Comparison of ENCODE assay signal across 21 cellular contexts in genomic region chr14:85344847-85345591, GRCh38.
"Had no signal": no experiment of that assay in that cellular context is flagged by ENCODE, and none has a peak within 500 bp of the region (broad histone marks: within the 10 kb centered on the region; RNA-seq: fewer than 3 reads in every experiment).

No MANE protein-coding gene starts in this region.

- H3K4me1 ChIP-seq: esophagus muscularis mucosa, gastroesophageal sphincter, left lung, lower lobe of right lung, tibial artery, upper lobe of left lung, uterus had no signal

- H3K27me3 ChIP-seq: esophagus muscularis mucosa, gastroesophageal sphincter, left lung, ovary, suprapubic skin, tibial artery, upper lobe of left lung, uterus had no signal

- ATAC-seq: gastroesophageal sphincter; left lung; lower lobe of right lung; natural killer cell; stimulated activated effector memory CD8-positive, alpha-beta T cell treated with anti-CD3 and anti-CD28 coated beads, Interleukin-12 subunit alpha, Interleukin-12 subunit beta, amount 100 ng/mL, for 72 hours; stimulated activated naive CD8-positive, alpha-beta T cell treated with anti-CD3 and anti-CD28 coated beads, Interleukin-15, Interleukin-2, amounts not matched to agents 100 U/mL and 50 U/mL, for 24 hours had no signal

- H3K27ac ChIP-seq: coronary artery, dorsolateral prefrontal cortex, epithelial cell of prostate, esophagus muscularis mucosa, gastroesophageal sphincter, left lung, lower lobe of right lung, ovary, suprapubic skin, tibial artery, upper lobe of left lung, uterus had no signal

- H3K36me3 ChIP-seq: esophagus muscularis mucosa, gastroesophageal sphincter, left lung, lower lobe of right lung, ovary, suprapubic skin, tibial artery, upper lobe of left lung, uterus had no signal

- DNase-seq: dorsolateral prefrontal cortex; effector CD8-positive, alpha-beta T cell; glutamatergic neuron; islet precursor cell; left lung; lower lobe of right lung; natural killer cell; ovary; right cardiac atrium; stimulated activated CD4-positive, alpha-beta T cell treated with anti-CD3 and anti-CD28 coated beads, Interleukin-4, amount 100 ng/mL, for 1 hour; stimulated activated CD8-positive, alpha-beta memory T cell treated with anti-CD3 and anti-CD28 coated beads, Interleukin-4, amount 100 ng/mL, for 48 hours; stimulated activated naive CD8-positive, alpha-beta T cell treated with anti-CD3 and anti-CD28 coated beads, Interleukin-15, Interleukin-2, amounts not matched to agents 100 U/mL and 50 U/mL, for 24 hours; tibial artery; upper lobe of left lung; uterus had no signal

- H3K9me3 ChIP-seq: esophagus muscularis mucosa, gastroesophageal sphincter, lower lobe of right lung, ovary, tibial artery, upper lobe of left lung, uterus had no signal

- H3K4me3 ChIP-seq: coronary artery, dorsolateral prefrontal cortex, esophagus muscularis mucosa, gastroesophageal sphincter, left lung, lower lobe of right lung, ovary, suprapubic skin, tibial artery, upper lobe of left lung, uterus had no signal
